Comparison of ENCODE assay signal across 18 cellular contexts in the genomic region with DNA sequence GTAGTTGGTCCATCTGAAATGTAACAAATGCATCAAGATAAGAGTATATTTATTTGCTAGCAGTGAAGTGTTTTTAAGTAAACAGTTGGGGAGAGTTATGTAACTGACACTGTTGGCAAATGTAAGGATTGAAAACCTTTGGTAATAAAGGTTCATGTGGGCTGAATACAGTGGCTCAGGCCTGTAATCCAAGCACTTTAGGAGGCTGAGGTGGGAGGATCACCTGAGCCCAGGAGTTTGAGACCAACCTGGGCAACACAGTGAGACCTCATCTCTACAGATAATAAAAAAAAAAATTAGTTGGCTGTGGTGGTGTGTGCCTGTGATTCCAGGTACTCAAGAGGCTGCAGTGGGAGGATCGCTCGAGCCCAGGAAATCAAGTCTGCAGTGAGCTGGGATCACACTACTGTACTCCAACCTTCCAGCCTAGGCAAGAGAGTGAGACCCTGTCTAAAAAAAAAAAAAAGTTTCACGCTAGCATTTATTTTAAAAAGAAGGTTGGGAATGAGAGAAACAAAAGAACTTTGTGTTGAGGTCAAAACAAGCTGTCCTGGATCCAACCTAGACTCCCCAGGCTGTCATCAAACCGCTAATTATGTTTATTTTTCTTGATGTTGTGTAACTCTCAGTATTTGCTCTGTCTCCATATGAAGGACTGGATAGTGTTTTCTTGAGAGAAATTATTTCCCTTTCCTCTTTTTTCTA. TPM values are rescaled to one million over a fixed set of nuclear protein-coding genes. Genes with fewer than 3 reads are reported as not detected.
A peak's percentile ranks its signal among the peaks of the same experiment; 100 is the strongest.
DNase-seq lines count a peak whose midpoint lies in the region; ATAC-seq and TF ChIP-seq lines count a peak whose summit lies in the region.
"Had no signal": no experiment of that assay in that cellular context is flagged by ENCODE, and none has a peak within 500 bp of the region (broad histone marks: within the 10 kb centered on the region; RNA-seq: fewer than 3 reads in every experiment).

No MANE protein-coding gene starts in this region.

- TF ChIP-seq CTCF in fibroblast of mammary gland (conservative IDR thresholded peaks at IDR 0.05; ENCODE audit: control insufficient read depth, insufficient read depth, low read depth, low read length) (no peak), PC-9 (conservative IDR thresholded peaks at IDR 0.05) (no peak)

- H3K18ac ChIP-seq in mesenchymal stem cell (ENCODE audit: low read depth in 1 of 2, low read length in 2 of 2), result no peak overlapping the region

- H3K9me3 ChIP-seq in mesenchymal stem cell (ENCODE audit: control insufficient read depth, low read length) (peaks cover 19% of the 10 kb centered on the region), PC-9 (ENCODE audit: insufficient read depth, low read depth) (peaks cover 9% of the 10 kb centered on the region)
- H3K9me3 ChIP-seq: SJCRH30 had no signal

- H3K79me1 ChIP-seq in mesenchymal stem cell (replicated peaks; ENCODE audit: low read length, poor library complexity, severe bottlenecking), result no peaks in the 10 kb centered on the region

- peak; percentile 49 for DNase-seq in EH (ENCODE audit: low read depth)
- peak; percentile 12 for DNase-seq in NCI-H69 (lab: John Stamatoyannopoulos, UW)
- DNase-seq in fibroblast of mammary gland (ENCODE audit: low read depth), result peak; percentile 40
- peak; percentile 52 for DNase-seq in mesenchymal stem cell
- no peak for DNase-seq in PC-9
- no peak for DNase-seq in HUDEP-2 (lab: John Stamatoyannopoulos, UW; ENCODE audit: unreplicated experiment in 76 of 76)
- DNase-seq: CD8-positive, alpha-beta T cell; DMS79 treated with DMSO at 0.1 percent for 48 hours; GDM1; MM.1S; NCI-H1105 treated with DMSO at 0.1 percent for 48 hours; NCI-H187 treated with DMSO at 0.1 percent for 48 hours; NCI-H2171; NCI-H446 treated with DMSO at 0.1 percent for 48 hours; NCI-H774; SJCRH30 had no signal

- intact Hi-C loops in PC-9 (cut with micrococcal nuclease; ENCODE audit: unreplicated experiment), result no loop called here

- no TSS peak for BruUV-seq in PC-9 (replicated peaks; lab: Mats Ljungman, UMichigan)

- POLR2A ChIA-PET in PC-9 (lab: Charles Lee; ENCODE audit: unreplicated experiment), result no interaction called here

- H3K14ac ChIP-seq in mesenchymal stem cell (ENCODE audit: low read length in 2 of 2), result no peak overlapping the region

- H3K23ac ChIP-seq in mesenchymal stem cell (ENCODE audit: low read length in 2 of 2), result no peak overlapping the region

- H2BK5ac ChIP-seq in mesenchymal stem cell (ENCODE audit: low read depth, low read length, poor library complexity, severe bottlenecking), result no peak overlapping the region

- no peak overlapping the region for H3K4ac ChIP-seq in mesenchymal stem cell (ENCODE audit: low read depth in 1 of 2, low read length in 2 of 2)

- no peak overlapping the region for H2BK120ac ChIP-seq in mesenchymal stem cell (ENCODE audit: low read depth, low read length)

- H3K27ac ChIP-seq in mesenchymal stem cell (ENCODE audit: low read length, poor library complexity, severe bottlenecking), result no peak overlapping the region
- no peak overlapping the region for H3K27ac ChIP-seq in PC-9
- H3K27ac ChIP-seq: SJCRH30 had no signal

- no peak overlapping the region for H2BK12ac ChIP-seq in mesenchymal stem cell (ENCODE audit: low read length in 2 of 2)

- no peak for ATAC-seq in GM19395 (IDR thresholded peaks at IDR 0.05; ENCODE audit: unreplicated experiment)
- ATAC-seq: CD8-positive, alpha-beta T cell; GM23338 had no signal

- H3K9me2 ChIP-seq in PC-9 (ENCODE audit: insufficient read depth), result no peaks in the 10 kb centered on the region

- no peak overlapping the region for H4K91ac ChIP-seq in mesenchymal stem cell (ENCODE audit: low read length)

- H3K4me2 ChIP-seq in mesenchymal stem cell (ENCODE audit: low read length, poor library complexity, severe bottlenecking) (no peak overlapping the region), PC-9 (no peak overlapping the region)
- H3K4me2 ChIP-seq: GM23338 had no signal

- peaks cover 2% of the 10 kb centered on the region for H3K4me1 ChIP-seq in mesenchymal stem cell (ENCODE audit: control insufficient read depth, insufficient read depth, low read depth, low read length)
- H3K4me1 ChIP-seq in PC-9 (replicated peaks; ENCODE audit: insufficient read depth), result no peaks in the 10 kb centered on the region
- H3K4me1 ChIP-seq: SJCRH30 had no signal

- CTCF ChIA-PET in PC-9 (lab: Charles Lee), result no interaction called here

- no peak overlapping the region for H2AK5ac ChIP-seq in mesenchymal stem cell (ENCODE audit: low read length, severe bottlenecking)

- H3K36me3 ChIP-seq in mesenchymal stem cell (ENCODE audit: control insufficient read depth in 1 of 2, insufficient read depth in 2 of 2, low read depth in 1 of 2, low read length in 2 of 2), result peaks cover 11 to 88% of the 10 kb centered on the region in 2 experiments
- H3K36me3 ChIP-seq in PC-9 (ENCODE audit: low read depth), result 0 out of 2 replicates have a peak, but pooled peaks cover 10% of the 10 kb centered on the region

- no peaks in the 10 kb centered on the region for H3F3A ChIP-seq in PC-9 (ENCODE audit: insufficient read depth, low read depth)

- no peak overlapping the region for H2AFZ ChIP-seq in mesenchymal stem cell (ENCODE audit: low read depth, low read length)
- no peak overlapping the region for H2AFZ ChIP-seq in PC-9
- H2AFZ ChIP-seq: GM23338 had no signal

- no peak overlapping the region for H3K4me3 ChIP-seq in fibroblast of mammary gland (ENCODE audit: control insufficient read depth, low read depth, low read length)
- no peak overlapping the region for H3K4me3 ChIP-seq in mesenchymal stem cell (ENCODE audit: insufficient read depth in 1 of 2, low read depth in 1 of 2, low read length in 2 of 2)
- no peak overlapping the region for H3K4me3 ChIP-seq in PC-9
- H3K4me3 ChIP-seq: GM23338, SJCRH30 had no signal

- 100% methylated on average over 3 of the region's 4 CpGs for WGBS in mesenchymal stem cell

- no peak overlapping the region for H4K8ac ChIP-seq in mesenchymal stem cell (ENCODE audit: low read length)

- H2BK15ac ChIP-seq in mesenchymal stem cell (ENCODE audit: low read depth, poor library complexity, severe bottlenecking), result no peak overlapping the region

- H3K9ac ChIP-seq in mesenchymal stem cell (ENCODE audit: low read length), result no peak overlapping the region

- peaks cover 2% of the 10 kb centered on the region; the same call in 1 of the 2 replicates for H4K20me1 ChIP-seq in PC-9 (ENCODE audit: insufficient read depth)

- H3K27me3 ChIP-seq in mesenchymal stem cell (ENCODE audit: control insufficient read depth in 1 of 2, insufficient read depth in 1 of 2, low read length in 2 of 2), result no peaks in the 10 kb centered on the region
- H3K27me3 ChIP-seq in PC-9 (ENCODE audit: insufficient read depth, low read depth), result no peaks in the 10 kb centered on the region
- H3K27me3 ChIP-seq: SJCRH30 had no signal

- no peaks in the 10 kb centered on the region for H3K79me2 ChIP-seq in PC-9 (ENCODE audit: low read depth)

RNA-seq across cellular contexts. Expression of a gene that starts 20.7 kb away (rescaled TPM):
- 7.4 TPM for polyA plus RNA-seq in mesenchymal stem cell (2013, experiment 1 of 2)
- 7.1 TPM for polyA plus RNA-seq in mesenchymal stem cell (2013, experiment 2 of 2)
- 5.2 and 6.9 TPM in 2 replicates for total RNA-seq in PC-9 (2021)

RNA-seq across cellular contexts. Expression of a gene that starts 20.9 kb away (rescaled TPM):
- polyA plus RNA-seq in mesenchymal stem cell (2013, experiment 1 of 2), result 8.7 TPM
- 9.3 TPM for polyA plus RNA-seq in mesenchymal stem cell (2013, experiment 2 of 2)
- total RNA-seq in PC-9 (2021), result 10.2 and 10.7 TPM in 2 replicates

RNA-seq across cellular contexts. Expression of a gene that starts 31.0 kb away (rescaled TPM):
- polyA plus RNA-seq in mesenchymal stem cell (2013, experiment 1 of 2), result 35.2 TPM
- polyA plus RNA-seq in mesenchymal stem cell (2013, experiment 2 of 2), result 34.4 TPM
- total RNA-seq in PC-9 (2021), result 15.2 and 25.2 TPM in 2 replicates
- total RNA-seq: SJCRH30 had no signal

Comparison
In these comparisons a context has a peak if more than half of its experiments do, and no peak if none do; other contexts are left out.
1. DNase-seq: peak in EH (single experiment), NCI-H69 (single experiment), fibroblast of mammary gland (single experiment) and mesenchymal stem cell (single experiment); none in PC-9 (0 of 2) and HUDEP-2 (0 of 76).